In the genomic region with DNA sequence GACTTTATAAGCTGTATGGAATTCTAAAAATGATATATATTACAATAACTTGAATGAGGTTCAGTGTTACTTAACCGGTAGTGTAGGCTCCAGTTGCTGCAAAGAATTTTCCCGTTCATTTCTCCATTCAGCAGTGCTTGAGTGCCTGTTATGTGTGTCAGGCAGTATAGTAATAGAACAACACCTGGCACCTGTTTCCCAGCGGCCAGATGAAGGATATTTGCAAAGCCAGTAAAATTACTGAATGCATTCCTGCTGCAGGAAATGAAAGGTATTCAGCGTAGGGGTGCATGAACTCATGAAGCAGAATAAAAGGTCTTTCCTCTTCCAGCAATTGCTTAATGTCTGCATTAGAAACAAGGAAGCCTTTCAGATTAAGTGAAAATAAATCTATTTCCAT, we compare ENCODE assay signal across 10 cellular contexts.
"Had no signal": no experiment of that assay in that cellular context is flagged by ENCODE, and none has a peak within 500 bp of the region (broad histone marks: within the 10 kb centered on the region; RNA-seq: fewer than 3 reads in every experiment).

No MANE protein-coding gene starts in this region.

- H3K27ac Mint-ChIP-seq: activated CD4-positive, alpha-beta T cell treated with anti-CD3 and anti-CD28 coated beads, Interleukin-2, amount 10 ng/mL, durations not matched to agents 24 days and 14 days; activated CD8-positive, alpha-beta T cell treated with anti-CD3 and anti-CD28 coated beads, Interleukin-2, amount 10 ng/mL, durations not matched to agents 7 days and 5 days; activated naive CD4-positive, alpha-beta T cell treated with anti-CD3 and anti-CD28 coated beads, Interleukin-2, amount 50 U/mL, for 72 hours; progenitor cell of endocrine pancreas; WTC11 had no signal

- H3K9me3 Mint-ChIP-seq: activated CD4-positive, alpha-beta T cell treated with anti-CD3 and anti-CD28 coated beads, Interleukin-2, amount 10 ng/mL, durations not matched to agents 24 days and 14 days; activated naive CD4-positive, alpha-beta T cell treated with anti-CD3 and anti-CD28 coated beads, Interleukin-2, amount 50 U/mL, for 72 hours; memory B cell; nephron; WTC11 had no signal

- H3K4me3 Mint-ChIP-seq: activated CD4-positive, alpha-beta T cell treated with anti-CD3 and anti-CD28 coated beads, Interleukin-2, amount 10 ng/mL, durations not matched to agents 24 days and 14 days; activated CD8-positive, alpha-beta T cell treated with anti-CD3 and anti-CD28 coated beads, Interleukin-2, amount 10 ng/mL, durations not matched to agents 7 days and 5 days; memory B cell; nephron; WTC11 had no signal

- H3K27me3 ChIP-seq: colonic mucosa, transverse colon had no signal

- H3K27ac ChIP-seq: colonic mucosa, transverse colon had no signal

- H3K9me3 ChIP-seq: colonic mucosa, transverse colon had no signal

- H3K4me3 ChIP-seq: colonic mucosa, transverse colon had no signal

- H3K27me3 Mint-ChIP-seq: memory B cell had no signal

- H3K36me3 ChIP-seq: colonic mucosa had no signal

- DNase-seq: left ventricle myocardium superior had no signal

- H3K36me3 Mint-ChIP-seq: activated naive CD4-positive, alpha-beta T cell treated with anti-CD3 and anti-CD28 coated beads, Interleukin-2, amount 50 U/mL, for 72 hours; WTC11 had no signal

- H3K4me1 ChIP-seq: colonic mucosa had no signal
